In genomic region chr2:86274265-86274917, GRCh38 we compare ENCODE assay signal across 9 cellular contexts.
A peak's percentile ranks its signal among the peaks of the same experiment; 100 is the strongest.
DNase-seq lines count a peak whose midpoint lies in the region; ATAC-seq and TF ChIP-seq lines count a peak whose summit lies in the region.
"Had no signal": no experiment of that assay in that cellular context is flagged by ENCODE, and none has a peak within 500 bp of the region (broad histone marks: within the 10 kb centered on the region; RNA-seq: fewer than 3 reads in every experiment).

No MANE protein-coding gene starts in this region.

- H3K9me3 ChIP-seq in muscle layer of duodenum (ENCODE audit: control insufficient read depth in 1 of 2, low read length in 2 of 2) (peaks cover 3 to 17% of the 10 kb centered on the region in 2 donors), thyroid gland (peaks cover 2% of the 10 kb centered on the region)
- H3K9me3 ChIP-seq in effector memory CD4-positive, alpha-beta T cell (ENCODE audit: control insufficient read depth, low read length): peaks cover under 1% of the 10 kb centered on the region

- intact Hi-C loops in thyroid gland (cut with DNase I): no loop called here

- no peak overlapping the region for H3K4me3 ChIP-seq in muscle layer of duodenum (ENCODE audit: low read depth in 1 of 2, low read length in 2 of 2)
- no peak overlapping the region for H3K4me3 ChIP-seq in thyroid gland (replicated peaks in 1 of 3)
- H3K4me3 ChIP-seq in effector memory CD4-positive, alpha-beta T cell (ENCODE audit: insufficient read depth, low read depth, low read length, poor library complexity, severe bottlenecking): no peak overlapping the region

- 69 to 75% methylated on average over 5 of the region's 5 CpGs for WGBS in thyroid gland, 2 donors

- peak overlapping the region; percentile 46 for H3K27ac ChIP-seq in VCaP
- H3K27ac ChIP-seq in muscle layer of duodenum (ENCODE audit: low read length): peak overlapping the region; percentile 33
- no peak overlapping the region for H3K27ac ChIP-seq in thyroid gland
- H3K27ac ChIP-seq in effector memory CD4-positive, alpha-beta T cell (ENCODE audit: insufficient read depth, low read length, poor library complexity, severe bottlenecking): no peak overlapping the region

- H3K36me3 ChIP-seq in muscle layer of duodenum (ENCODE audit: control insufficient read depth in 1 of 2, insufficient read depth in 2 of 2, low read length in 2 of 2): no peaks in the 10 kb centered on the region
- no peaks in the 10 kb centered on the region for H3K36me3 ChIP-seq in thyroid gland
- H3K36me3 ChIP-seq in effector memory CD4-positive, alpha-beta T cell (ENCODE audit: control insufficient read depth, insufficient read depth, low read length): no peaks in the 10 kb centered on the region

- H3K27me3 ChIP-seq in muscle layer of duodenum (ENCODE audit: low read depth, low read length): no peaks in the 10 kb centered on the region
- no peaks in the 10 kb centered on the region for H3K27me3 ChIP-seq in thyroid gland
- no peaks in the 10 kb centered on the region for H3K27me3 ChIP-seq in effector memory CD4-positive, alpha-beta T cell (replicated peaks; ENCODE audit: control insufficient read depth, insufficient read depth, low read length, poor library complexity, severe bottlenecking)

- TF ChIP-seq CTCF in GM13976 (IDR thresholded peaks at IDR 0.05; ENCODE audit: borderline replicate concordance, control extremely low read depth, extremely low read depth, insufficient read depth, missing control alignments): no peak
- no peak for TF ChIP-seq CTCF in VCaP (conservative IDR thresholded peaks at IDR 0.05)
- TF ChIP-seq CTCF in thyroid gland (IDR thresholded peaks at IDR 0.05): no peak

- H3K4me1 ChIP-seq in muscle layer of duodenum (ENCODE audit: control insufficient read depth in 1 of 2, insufficient read depth in 2 of 2, low read length in 2 of 2) (peaks cover 8 to 16% of the 10 kb centered on the region in 2 donors), thyroid gland (no peaks in the 10 kb centered on the region)
- no peaks in the 10 kb centered on the region for H3K4me1 ChIP-seq in effector memory CD4-positive, alpha-beta T cell (ENCODE audit: control insufficient read depth, insufficient read depth, low read length, poor library complexity, severe bottlenecking)

- ATAC-seq in HG02870 (IDR thresholded peaks at IDR 0.05; ENCODE audit: unreplicated experiment): peak; percentile 50

- peak; percentile 60 for DNase-seq in GM13976 (ENCODE audit: low spot score)
- no peak for DNase-seq in thyroid gland
- no peak for DNase-seq in COLO668 (lab: John Stamatoyannopoulos, UW; ENCODE audit: unreplicated experiment)
- DNase-seq in effector memory CD4-positive, alpha-beta T cell: no peak
- no peak for DNase-seq in GOT3 (lab: John Stamatoyannopoulos, UW)
- DNase-seq: immature natural killer cell had no signal

- in situ Hi-C loops in GM13976 (cut with MboI; ENCODE audit: low sequenced_read_pairs, unreplicated experiment): no loop called here

- TF ChIP-seq POLR2A in thyroid gland (IDR thresholded peaks at IDR 0.05): no peak

Comparison
In these comparisons a context has a peak if more than half of its experiments do, and no peak if none do; other contexts are left out.
1. H3K27ac ChIP-seq: peak in VCaP (single experiment) and muscle layer of duodenum (single experiment); none in thyroid gland (0 of 3) and effector memory CD4-positive, alpha-beta T cell (single experiment).